In the genomic region with DNA sequence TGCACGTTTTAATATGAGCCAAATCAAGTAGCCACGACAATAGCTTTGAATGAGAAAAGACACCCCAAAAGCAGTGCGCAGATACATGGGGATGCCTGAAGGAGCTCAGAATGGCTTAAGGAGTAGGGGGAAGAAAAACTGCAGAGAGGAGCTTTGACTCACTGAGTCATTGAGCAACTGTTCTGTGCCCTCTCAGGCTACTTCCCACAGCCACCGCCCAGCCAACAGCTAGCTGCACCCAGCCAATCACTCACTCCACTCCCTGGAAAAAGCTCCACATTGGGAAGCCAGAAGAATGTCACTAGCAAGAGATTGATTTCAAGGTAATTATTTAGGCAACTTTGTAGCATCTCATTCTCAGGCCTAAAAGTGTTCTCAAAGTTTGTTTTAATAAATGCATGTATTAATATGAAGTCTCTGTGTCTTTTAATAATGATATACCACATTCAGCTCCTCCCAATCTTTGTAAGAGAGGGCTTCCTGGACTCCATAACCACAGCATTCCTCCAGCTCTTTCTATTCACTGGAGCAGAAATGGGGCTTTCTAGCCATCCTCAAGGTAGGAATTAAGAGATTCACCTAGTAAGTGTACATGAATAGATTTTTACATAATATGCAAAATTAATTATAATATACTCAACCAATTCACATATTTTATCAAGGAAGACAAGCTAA, we compare ENCODE assay signal across 9 cellular contexts. TPM values are rescaled to one million over a fixed set of nuclear protein-coding genes. Genes with fewer than 3 reads are reported as not detected.
DNase-seq lines count a peak whose midpoint lies in the region; ATAC-seq and TF ChIP-seq lines count a peak whose summit lies in the region.
"Had no signal": no experiment of that assay in that cellular context is flagged by ENCODE, and none has a peak within 500 bp of the region (broad histone marks: within the 10 kb centered on the region; RNA-seq: fewer than 3 reads in every experiment).

No MANE protein-coding gene starts in this region.

- peaks cover 14% of the 10 kb centered on the region for H3K9me3 Mint-ChIP-seq in HFFc6

- H3K27ac ChIP-seq in gastrocnemius medialis = peak overlapping the region; percentile 56 to 78 (median 64)

- ATAC-seq in gastrocnemius medialis = peak; percentile 88 to 89
- no peak for ATAC-seq in GM21737 (IDR thresholded peaks at IDR 0.05; ENCODE audit: unreplicated experiment)

- intact Hi-C loops in gastrocnemius medialis (cut with DNase I; ENCODE audit: low total_unique reads) = no loop called here

- peak overlapping the region; percentile 80 for H3K27ac Mint-ChIP-seq in HFFc6

- H3K9me3 ChIP-seq in gastrocnemius medialis = no peaks in the 10 kb centered on the region
- H3K9me3 ChIP-seq: ascending aorta had no signal

- H3K4me3 Mint-ChIP-seq in HFFc6 = peak overlapping the region; percentile 60

- in situ Hi-C loops in gastrocnemius medialis (cut with MboI; ENCODE audit: low sequenced_read_pairs in 4 of 4) = loop anchor here (25.0 kb wide), 3 partner anchors 163 to 912 kb away; no protein-coding TSS in a partner anchor

- peak; percentile 54 for DNase-seq in HFFc6
- DNase-seq in SKM-1 (lab: John Stamatoyannopoulos, UW; ENCODE audit: unreplicated experiment) = peak; percentile 29
- DNase-seq in fibroblast of pulmonary artery (ENCODE audit: low read depth) = peak; percentile 69
- peak; percentile 67 to 75 for DNase-seq in gastrocnemius medialis
- DNase-seq in DMS79 (lab: John Stamatoyannopoulos, UW) = no peak
- DNase-seq in NCI-H2081 treated with DMSO at 0.1 percent for 48 hours (lab: John Stamatoyannopoulos, UW) = no peak
- DNase-seq in OCI-M1 (lab: John Stamatoyannopoulos, UW) = no peak

- no peak for TF ChIP-seq POLR2A in gastrocnemius medialis (IDR thresholded peaks at IDR 0.05)

- peaks cover 70% of the 10 kb centered on the region for H3K36me3 Mint-ChIP-seq in HFFc6 (ENCODE audit: low read depth)

- H3K4me1 ChIP-seq in gastrocnemius medialis = peaks cover 56 to 76% of the 10 kb centered on the region in 2 donors

- H3K4me1 Mint-ChIP-seq in HFFc6 (ENCODE audit: low read depth) = peaks cover 100% of the 10 kb centered on the region

- H3K4me3 ChIP-seq in fibroblast of pulmonary artery (replicated peaks; ENCODE audit: low read depth, low read length) (no peak overlapping the region), gastrocnemius medialis (no peak overlapping the region)
- H3K4me3 ChIP-seq: ascending aorta had no signal

- no peaks in the 10 kb centered on the region for H3K27me3 ChIP-seq in gastrocnemius medialis
- H3K27me3 ChIP-seq: ascending aorta had no signal

- no peaks in the 10 kb centered on the region; the same call in 1 of the 2 replicates for H3K27me3 Mint-ChIP-seq in HFFc6 (ENCODE audit: insufficient read depth)

- H3K36me3 ChIP-seq in gastrocnemius medialis = no peaks in the 10 kb centered on the region
- H3K36me3 ChIP-seq: ascending aorta had no signal

- TF ChIP-seq CTCF in HFFc6 (IDR thresholded peaks at IDR 0.05) (no peak), fibroblast of pulmonary artery (IDR thresholded peaks at IDR 0.05; ENCODE audit: low read length, missing control alignments) (no peak), gastrocnemius medialis (IDR thresholded peaks at IDR 0.05 in 4 of 5, conservative IDR thresholded peaks at IDR 0.05 in 1 of 5) (no peak)

RNA-seq across cellular contexts. Expression of gene DUSP10, which starts 16.8 kb away (rescaled TPM):
- 10 to 100 TPM; 30.5 to 48.9 (median 43.8) TPM for total RNA-seq in HFFc6 (2021; fragmentation: NEBNext Ultra II Directional; extraction: Animal tissue kit (Norgen Biotek cat#: 25700))
- total RNA-seq in gastrocnemius medialis = 1 to 10 TPM; 2.9 to 7.0 (median 5.9) TPM

Comparison
In these comparisons a context has a peak if more than half of its experiments do, and no peak if none do; other contexts are left out.
1. DNase-seq: peak in HFFc6 (single experiment), SKM-1 (single experiment), fibroblast of pulmonary artery (single experiment) and gastrocnemius medialis (2 of 2); none in DMS79 (single experiment), NCI-H2081 treated with DMSO at 0.1 percent for 48 hours (single experiment) and OCI-M1 (single experiment).